24 cellular contexts compared by ENCODE assay signal in genomic region chr7:85510287-85510686, GRCh38.
"Had no signal": no experiment of that assay in that cellular context is flagged by ENCODE, and none has a peak within 500 bp of the region (broad histone marks: within the 10 kb centered on the region; RNA-seq: fewer than 3 reads in every experiment).

No MANE protein-coding gene starts in this region.

- H3K27ac ChIP-seq: adrenal gland, ascending aorta, gastroesophageal sphincter, pancreas, psoas muscle, right lobe of liver, skin epidermis, tibial artery, WERI-Rb-1 had no signal

- DNase-seq: activated CD4-positive, alpha-beta T cell treated with anti-CD3 and anti-CD28 coated beads, Interleukin-2, amount 50 U/mL, for 1 hour; activated CD4-positive, CD25-positive, alpha-beta regulatory T cell treated with anti-CD3 and anti-CD28 coated beads, Interleukin-2, amount 50 U/mL, for 72 hours; activated CD8-positive, alpha-beta memory T cell treated with anti-CD3 and anti-CD28 coated beads, Interleukin-2, amount 50 U/mL, for 4 hours; activated T-cell treated with anti-CD3 and anti-CD28 coated beads, Interleukin-2, amount 50 U/mL, for 24 hours; adrenal gland; central memory CD4-positive, alpha-beta T cell; effector memory CD8-positive, alpha-beta T cell; head of caudate nucleus; left cardiac atrium; nephron progenitor cell; pancreas; psoas muscle; right lobe of liver; stimulated activated CD4-positive, alpha-beta T cell treated with anti-CD3 and anti-CD28 coated beads, Interleukin-2, amount 100 ng/mL, for 24 hours; stimulated activated naive CD8-positive, alpha-beta T cell treated with anti-CD3 and anti-CD28 coated beads, Interleukin-15, amount 100 ng/mL, for 72 hours; T-helper 2 cell; tibial artery; WERI-Rb-1 had no signal

- H3K4me1 ChIP-seq: adrenal gland, ascending aorta, gastroesophageal sphincter, pancreas, psoas muscle, right lobe of liver, tibial artery had no signal

- H3K4me3 ChIP-seq: adrenal gland, ascending aorta, gastroesophageal sphincter, pancreas, psoas muscle, right lobe of liver, skin epidermis, tibial artery had no signal

- H3K9me3 ChIP-seq: adrenal gland, ascending aorta, gastroesophageal sphincter, pancreas, psoas muscle, right lobe of liver, tibial artery had no signal

- ATAC-seq: activated T-helper 17 cell treated with anti-CD3 and anti-CD28 coated beads, Interleukin-2, amount 50 U/mL, for 72 hours; effector memory CD8-positive, alpha-beta T cell; esophagus mucosa; gastroesophageal sphincter; left cardiac atrium; pancreas; psoas muscle; right lobe of liver; stimulated activated effector memory CD8-positive, alpha-beta T cell treated with anti-CD3 and anti-CD28 coated beads, Interleukin-12 subunit alpha, Interleukin-12 subunit beta, amount 100 ng/mL, for 72 hours; stimulated activated naive CD8-positive, alpha-beta T cell treated with anti-CD3 and anti-CD28 coated beads, Interleukin-15, amount 100 ng/mL, for 72 hours had no signal

- H3K27me3 ChIP-seq: adrenal gland, ascending aorta, gastroesophageal sphincter, pancreas, right lobe of liver, tibial artery had no signal

- H3K36me3 ChIP-seq: adrenal gland, ascending aorta, gastroesophageal sphincter, pancreas, right lobe of liver, tibial artery, WERI-Rb-1 had no signal
